ENCODE assay signal across 8 cellular contexts in the genomic region with DNA sequence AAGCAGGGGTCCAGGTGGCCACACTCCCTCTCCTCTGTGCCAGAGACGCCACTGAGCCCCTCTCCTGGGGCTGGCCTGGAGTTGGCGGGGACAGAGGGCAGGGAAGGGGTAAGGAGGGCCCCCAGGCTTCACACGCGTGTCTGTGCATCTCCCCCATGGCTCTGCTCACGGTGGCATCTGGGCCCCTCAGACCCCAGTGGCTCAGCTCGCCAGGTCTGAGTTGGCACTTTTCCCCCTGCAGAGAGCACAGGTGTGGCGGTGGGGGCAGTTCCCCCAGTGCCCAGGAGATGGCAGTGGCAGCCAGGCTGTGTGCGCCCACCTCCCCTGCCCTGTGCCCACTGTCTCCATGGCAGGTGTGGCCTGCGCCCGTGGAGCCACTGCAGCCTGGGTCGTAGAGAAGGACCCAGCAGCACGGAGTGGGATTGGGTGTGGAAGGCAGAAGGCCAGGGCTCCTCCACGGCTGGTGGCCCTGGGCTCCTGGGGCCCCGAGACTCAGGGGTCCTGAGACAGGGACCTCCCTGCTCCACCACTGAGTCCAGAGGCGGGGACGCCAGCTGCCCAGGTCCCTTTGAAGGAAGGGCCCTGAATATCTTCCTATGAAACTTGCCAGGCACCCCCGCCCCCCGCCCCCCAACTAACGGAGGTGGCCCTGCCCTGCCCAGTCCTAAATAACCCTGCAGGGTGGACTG. TPM values are rescaled to one million over a fixed set of nuclear protein-coding genes. Genes with fewer than 3 reads are reported as not detected.
A peak's percentile ranks its signal among the peaks of the same experiment; 100 is the strongest.
DNase-seq lines count a peak whose midpoint lies in the region; ATAC-seq and TF ChIP-seq lines count a peak whose summit lies in the region.

No MANE protein-coding gene starts in this region.

- H3K4me3 Mint-ChIP-seq in CD14-positive monocyte (no peak overlapping the region), memory B cell (no peak overlapping the region)

- no peak overlapping the region for H2AFZ ChIP-seq in GM23248

- H3K27me3 ChIP-seq in GM23248 (replicated peaks; ENCODE audit: insufficient read depth) (no peaks in the 10 kb centered on the region), body of pancreas (no peaks in the 10 kb centered on the region), uterus (no peaks in the 10 kb centered on the region)

- ATAC-seq in body of pancreas (no peak), memory B cell (ENCODE audit: low read depth) (peak; percentile 20), sciatic nerve (no peak)

- H3K4me1 Mint-ChIP-seq in CD14-positive monocyte (peaks cover 10% of the 10 kb centered on the region), memory B cell (peaks cover 6% of the 10 kb centered on the region)

- TF ChIP-seq CTCF in CD14-positive monocyte (IDR thresholded peaks at IDR 0.05) (peak; percentile 82), body of pancreas (IDR thresholded peaks at IDR 0.05) (peak; percentile 66 to 83 (median 79)), uterus (IDR thresholded peaks at IDR 0.05) (peak; percentile 31 to 63 (median 52))

- H3K27me3 Mint-ChIP-seq in CD14-positive monocyte (ENCODE audit: low read depth in 3 of 3) (no peaks in the 10 kb centered on the region), memory B cell (no peaks in the 10 kb centered on the region)

- H3K9me2 ChIP-seq in GM23248 (ENCODE audit: insufficient read depth), result no peaks in the 10 kb centered on the region

- H3K4me2 ChIP-seq in GM23248 (ENCODE audit: unreplicated experiment), result no peak overlapping the region

- H3K36me3 Mint-ChIP-seq in CD14-positive monocyte (peaks cover 0 to 23% of the 10 kb centered on the region in 2 donors), memory B cell (no peaks in the 10 kb centered on the region)

- intact Hi-C loops in CD14-positive monocyte (cut with micrococcal nuclease) (loop anchor here (2.0 to 10.0 kb wide), 2 partner anchors 43 to 399 kb away; a partner anchor contains a TSS), body of pancreas (cut with DNase I) (loop anchor here (10.0 kb wide), 1 partner anchor 399 kb away; a partner anchor contains a TSS), uterus (cut with DNase I; ENCODE audit: low total_unique reads) (no loop called here), sciatic nerve (cut with DNase I) (no loop called here)

- H3K36me3 ChIP-seq in GM23248 (ENCODE audit: low read depth), result no peaks in the 10 kb centered on the region
- no peaks in the 10 kb centered on the region for H3K36me3 ChIP-seq in body of pancreas (replicated peaks in 1 of 2; ENCODE audit: insufficient read depth in 1 of 2, low read depth in 2 of 2)
- no peaks in the 10 kb centered on the region for H3K36me3 ChIP-seq in uterus

- no peaks in the 10 kb centered on the region for H3F3A ChIP-seq in GM23248 (ENCODE audit: insufficient read depth)

- H3K79me2 ChIP-seq in GM23248 (ENCODE audit: insufficient read depth), result no peaks in the 10 kb centered on the region

- in situ Hi-C loops in GM23248 (cut with MboI), result no loop called here

- H3K9ac ChIP-seq in GM23248, result no peak overlapping the region

- no peak for DNase-seq in CD14-positive monocyte (ENCODE audit: low spot score)
- DNase-seq in GM23248, result peak; percentile 36
- peak; percentile 57 to 67 for DNase-seq in SHP77 (lab: John Stamatoyannopoulos, UW)
- DNase-seq in body of pancreas, result peak; percentile 57 to 69 (median 60)
- DNase-seq in memory B cell (ENCODE audit: low spot score in 2 of 2), result peak; percentile 55 to 67
- DNase-seq in uterus, result no peak
- no peak for DNase-seq in sciatic nerve (ENCODE audit: low spot score)
- no peak for DNase-seq in middle frontal gyrus (ENCODE audit: extremely low spot score, low spot score)

- H3K27ac Mint-ChIP-seq in CD14-positive monocyte (no peak overlapping the region), memory B cell (no peak overlapping the region)

- H3K4me3 ChIP-seq in GM23248, result no peak overlapping the region
- H3K4me3 ChIP-seq in body of pancreas, result no peak overlapping the region
- no peak overlapping the region for H3K4me3 ChIP-seq in uterus

- H3K9me3 ChIP-seq in GM23248 (ENCODE audit: low read depth) (no peaks in the 10 kb centered on the region), body of pancreas (no peaks in the 10 kb centered on the region), uterus (no peaks in the 10 kb centered on the region)

- H3K27ac ChIP-seq in GM23248 (no peak overlapping the region), body of pancreas (no peak overlapping the region), uterus (no peak overlapping the region)

- H3K4me1 ChIP-seq in GM23248 (ENCODE audit: insufficient read depth), result no peaks in the 10 kb centered on the region; the same call in 1 of the 2 replicates
- H3K4me1 ChIP-seq in body of pancreas, result peaks cover 20% of the 10 kb centered on the region
- H3K4me1 ChIP-seq in uterus, result peaks cover 0 to 8% of the 10 kb centered on the region in 2 donors

- WGBS in GM23248 (ENCODE audit: low coverage in 1 of 2, low lambda C conversion rate in 2 of 2, missing lambda C conversion rate in 2 of 2), 2 experiments, result 56 to 67% methylated on average over 15 to 19 of the region's 19 CpGs
- 21% methylated on average over 14 of the region's 19 CpGs; no CpG with 5 or more reads in 1 of the 2 donors for WGBS in body of pancreas, 2 donors

- H3K9me3 Mint-ChIP-seq in CD14-positive monocyte, result peaks cover 0 to 3% (median 0%) of the 10 kb centered on the region in 7 donors
- H3K9me3 Mint-ChIP-seq in memory B cell, result no peaks in the 10 kb centered on the region

- TF ChIP-seq POLR2A in body of pancreas (IDR thresholded peaks at IDR 0.05) (no peak), uterus (IDR thresholded peaks at IDR 0.05) (no peak)

- H4K20me1 ChIP-seq in GM23248 (ENCODE audit: insufficient read depth), result no peaks in the 10 kb centered on the region

RNA-seq across cellular contexts. Expression of a gene that starts 4.3 kb away (rescaled TPM):
- 100 to 1,000 TPM; 233 to 307 TPM for polyA plus RNA-seq in CD14-positive monocyte
- 105 and 150 TPM in 2 replicates for total RNA-seq in GM23248 (2014; rRNA removed; shearing (Covaris generic))
- 224 and 226 TPM in 2 replicates for polyA plus RNA-seq in GM23248 (2016; fragmentation: Nextera tagmentation; extraction: Ambion mirVana)
- 100 to 1,000 TPM in 1 of 2 donors, 10 to 100 TPM in 1; 95.9 to 104 TPM for total RNA-seq in body of pancreas
- 10 to 100 TPM; 32.5 to 82.2 (median 56.3) TPM for total RNA-seq in uterus
- total RNA-seq in sciatic nerve, result 46.0 TPM

RNA-seq across cellular contexts. Expression of a gene that starts 12.5 kb away (rescaled TPM):
- under 1 TPM; 0.07 to 0.24 TPM for polyA plus RNA-seq in CD14-positive monocyte
- total RNA-seq in GM23248 (2014; rRNA removed; shearing (Covaris generic)), result 11.3 and 14.2 TPM in 2 replicates
- 5.4 and 5.9 TPM in 2 replicates for polyA plus RNA-seq in GM23248 (2016; fragmentation: Nextera tagmentation; extraction: Ambion mirVana)
- 1 to 10 TPM in 1 of 2 donors, not detected in 1; 7.6 TPM for total RNA-seq in body of pancreas
- total RNA-seq in uterus, result 1 to 10 TPM in 1 of 4 donors, under 1 TPM in 1, not detected in 2; 0.34 to 6.6 TPM
- total RNA-seq in sciatic nerve, result 0.76 TPM

RNA-seq across cellular contexts. Expression of a gene that starts 31.0 kb away (rescaled TPM):
- polyA plus RNA-seq in CD14-positive monocyte, result 10 to 100 TPM; 10.2 to 15.0 TPM
- 223 and 294 TPM in 2 replicates for total RNA-seq in GM23248 (2014; rRNA removed; shearing (Covaris generic))
- polyA plus RNA-seq in GM23248 (2016; fragmentation: Nextera tagmentation; extraction: Ambion mirVana), result 89.7 and 95.3 TPM in 2 replicates
- 100 to 1,000 TPM in 1 of 2 donors, 10 to 100 TPM in 1; 61.0 to 269 TPM for total RNA-seq in body of pancreas
- total RNA-seq in uterus, result 100 to 1,000 TPM in 2 of 4 donors, 10 to 100 TPM in 2; 62.3 to 161 (median 123) TPM
- total RNA-seq in sciatic nerve, result 111 TPM

RNA-seq across cellular contexts. Expression of a gene that starts 40.7 kb away (rescaled TPM):
- 10 to 100 TPM; 20.2 to 32.2 TPM for polyA plus RNA-seq in CD14-positive monocyte
- 21.5 and 24.0 TPM in 2 replicates for total RNA-seq in GM23248 (2014; rRNA removed; shearing (Covaris generic))
- polyA plus RNA-seq in GM23248 (2016; fragmentation: Nextera tagmentation; extraction: Ambion mirVana), result 38.8 and 39.0 TPM in 2 replicates
- 10 to 100 TPM in 1 of 2 donors, 1 to 10 TPM in 1; 8.8 to 48.8 TPM for total RNA-seq in body of pancreas
- total RNA-seq in uterus, result 10 to 100 TPM in 2 of 4 donors, 1 to 10 TPM in 2; 1.8 to 36.2 (median 16.4) TPM
- total RNA-seq in sciatic nerve, result 41.1 TPM

RNA-seq across cellular contexts. Expression of a gene that starts 40.9 kb away (rescaled TPM):
- 10 to 100 TPM; 82.4 to 89.3 TPM for polyA plus RNA-seq in CD14-positive monocyte
- 18.7 and 20.4 TPM in 2 replicates for total RNA-seq in GM23248 (2014; rRNA removed; shearing (Covaris generic))
- 83.2 and 90.9 TPM in 2 replicates for polyA plus RNA-seq in GM23248 (2016; fragmentation: Nextera tagmentation; extraction: Ambion mirVana)
- total RNA-seq in body of pancreas, result 10 to 100 TPM in 1 of 2 donors, 1 to 10 TPM in 1; 7.6 to 35.5 TPM
- total RNA-seq in uterus, result 100 to 1,000 TPM in 1 of 4 donors, 10 to 100 TPM in 3; 21.5 to 680 (median 70.6) TPM
- 41.2 TPM for total RNA-seq in sciatic nerve

Comparison
In these comparisons a context has a peak if more than half of its experiments do, and no peak if none do; other contexts are left out.
1. DNase-seq: peak in GM23248 (single experiment), SHP77 (2 of 2), body of pancreas (4 of 4) and memory B cell (2 of 2); none in CD14-positive monocyte (single experiment), uterus (0 of 2), sciatic nerve (single experiment) and middle frontal gyrus (single experiment).
2. intact Hi-C loops: an anchor here in CD14-positive monocyte (2.0 to 10.0 kb wide) and body of pancreas (10.0 kb wide); none called in uterus and sciatic nerve.
3. Peak in every context shown above with its lines, with median percentiles within 50 percentile points of each other: CTCF ChIP-seq.